Comparison of ENCODE assay signal across 1 cellular context in genomic region chr12:94813314-94813713, GRCh38.
TF ChIP-seq lines count a peak whose summit lies in the region.

No MANE protein-coding gene starts in this region.

TF ChIP-seq in K562, 482 proteins besides CTCF, POLR2A, EP300 and RAD21 (continued from another document):
- TF ChIP-seq U2AF2 (optimal IDR thresholded peaks at IDR 0.05; ENCODE audit: low read depth, low read length) = no peak
- TF ChIP-seq ATF4 (CRISPR knock-in tag; IDR thresholded peaks at IDR 0.05) = no peak
